ENCODE assay signal across 2 cellular contexts in the genomic region with DNA sequence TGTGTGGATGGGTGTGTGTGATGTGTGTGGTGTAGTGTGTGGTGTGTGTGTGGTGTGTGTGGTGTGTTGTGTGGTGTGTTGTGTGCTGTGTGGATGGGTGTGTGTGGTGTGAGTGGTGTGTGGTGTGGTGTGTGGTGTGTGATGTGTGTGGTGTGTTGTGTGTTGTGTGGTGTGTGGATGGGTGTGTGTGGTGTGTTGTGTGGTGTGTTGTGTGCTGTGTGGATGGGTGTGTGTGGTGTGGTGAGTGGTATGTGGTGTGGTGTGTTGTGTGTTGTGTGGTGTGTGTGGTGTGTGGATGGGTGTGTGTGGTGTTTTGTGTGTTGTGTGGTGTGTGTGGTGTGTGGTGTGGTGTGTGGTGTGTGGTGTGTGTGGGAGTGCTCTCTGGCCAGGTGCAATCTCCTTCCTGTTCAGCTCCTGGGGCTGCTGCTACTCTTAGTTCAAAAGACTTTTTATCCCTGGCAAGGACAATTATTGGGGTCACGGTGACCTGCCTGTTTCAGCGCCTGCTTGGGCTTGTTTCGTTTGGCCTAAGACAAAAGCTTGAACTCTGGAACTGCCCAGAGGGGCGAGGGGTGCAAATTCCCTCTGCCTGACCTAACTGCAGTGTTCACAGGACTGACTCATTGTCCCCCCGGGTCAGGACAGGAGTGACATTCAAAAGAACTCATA.
TF ChIP-seq lines count a peak whose summit lies in the region.

No MANE protein-coding gene starts in this region.

TF ChIP-seq in HepG2, 621 proteins besides CTCF, POLR2A, EP300 and RAD21:
- TF ChIP-seq ZNF780A (CRISPR knock-in tag; IDR thresholded peaks at IDR 0.05) (no peak), HNRNPK (IDR thresholded peaks at IDR 0.05; ENCODE audit: low read depth, low read length, poor library complexity, severe bottlenecking) (no peak), NFYB (CRISPR knock-in tag; IDR thresholded peaks at IDR 0.05) (no peak), ZNF224 (CRISPR knock-in tag; IDR thresholded peaks at IDR 0.05) (no peak), KDM6A (CRISPR knock-in tag; IDR thresholded peaks at IDR 0.05; ENCODE audit: low read depth) (no peak), POGZ (CRISPR knock-in tag; IDR thresholded peaks at IDR 0.05) (no peak), ZNF646 (CRISPR knock-in tag; IDR thresholded peaks at IDR 0.05) (peak; percentile 98; the same call in 1 of the 2 replicates), MZF1 (CRISPR knock-in tag; IDR thresholded peaks at IDR 0.05; ENCODE audit: borderline replicate concordance) (no peak), ZNF766 (CRISPR knock-in tag; IDR thresholded peaks at IDR 0.05; ENCODE audit: borderline replicate concordance) (no peak), HNRNPL (IDR thresholded peaks at IDR 0.05; ENCODE audit: low read depth, low read length) (peak; percentile 87)
TF ChIP-seq in HepG2: peak in this region for 2.

TF ChIP-seq in endothelial cell of umbilical vein, 7 proteins besides CTCF, POLR2A, EP300 and RAD21:
- TF ChIP-seq POLR2AphosphoS5 (IDR thresholded peaks at IDR 0.05; ENCODE audit: insufficient read depth, low read depth, low read length), result no peak
- no peak for TF ChIP-seq FOS (IDR thresholded peaks at IDR 0.05; ENCODE audit: borderline replicate concordance, insufficient read depth, low read length)
- TF ChIP-seq JUN (IDR thresholded peaks at IDR 0.05; ENCODE audit: borderline replicate concordance, insufficient read depth, insufficient read length, low read depth), result no peak
- TF ChIP-seq MYC (IDR thresholded peaks at IDR 0.05; ENCODE audit: low read depth, low read length), result no peak
- no peak for TF ChIP-seq MAX (IDR thresholded peaks at IDR 0.05; ENCODE audit: insufficient read depth, insufficient read length)
- no peak for TF ChIP-seq EZH2 (IDR thresholded peaks at IDR 0.05; ENCODE audit: borderline replicate concordance, low read depth, low read length, severe bottlenecking)
- no peak for TF ChIP-seq GATA2 (IDR thresholded peaks at IDR 0.05; ENCODE audit: insufficient read depth, insufficient read length, low read depth, low read length)
TF ChIP-seq in endothelial cell of umbilical vein: peak in this region for 0.
